In the genomic region with DNA sequence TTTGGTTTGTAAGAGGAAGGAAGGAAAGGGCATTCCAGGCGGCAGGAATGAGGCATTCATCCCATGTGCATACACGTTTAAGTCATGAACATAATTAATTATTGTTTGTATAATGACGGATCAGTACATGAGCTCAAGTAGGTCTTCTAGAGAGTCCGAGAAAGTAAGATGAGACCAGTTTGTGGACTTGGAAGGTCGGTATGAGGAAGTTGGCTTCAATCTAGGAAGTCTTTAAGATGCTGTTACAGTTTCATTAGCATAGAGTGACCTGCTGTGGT, we compare ENCODE assay signal across 10 cellular contexts. TPM values are rescaled to one million over a fixed set of nuclear protein-coding genes. Genes with fewer than 3 reads are reported as not detected.
DNase-seq lines count a peak whose midpoint lies in the region; ATAC-seq and TF ChIP-seq lines count a peak whose summit lies in the region.
"Had no signal": no experiment of that assay in that cellular context is flagged by ENCODE, and none has a peak within 500 bp of the region (broad histone marks: within the 10 kb centered on the region; RNA-seq: fewer than 3 reads in every experiment).

No MANE protein-coding gene starts in this region.

- H3K36me3 ChIP-seq in breast epithelium (no peaks in the 10 kb centered on the region), RWPE2 (ENCODE audit: low read depth) (peaks cover 18% of the 10 kb centered on the region), fibroblast of lung (ENCODE audit: control insufficient read depth, insufficient read depth, low read length) (no peaks in the 10 kb centered on the region), suprapubic skin (no peaks in the 10 kb centered on the region), neuronal stem cell (replicated peaks in 1 of 2; ENCODE audit: control insufficient read depth in 2 of 2, insufficient read depth in 2 of 2, low read length in 2 of 2) (peaks cover 0 to 35% of the 10 kb centered on the region in 2 donors)

- H3K23ac ChIP-seq in neuronal stem cell (ENCODE audit: low read depth, low read length, poor library complexity) = no peak overlapping the region

- H2AFZ ChIP-seq in fibroblast of lung (ENCODE audit: low read length) = no peak overlapping the region
- H2AFZ ChIP-seq in neuronal stem cell (ENCODE audit: low read length) = no peak overlapping the region

- H3K4me1 Mint-ChIP-seq in MCF 10A (ENCODE audit: insufficient read depth, unreplicated experiment) = peaks cover 22% of the 10 kb centered on the region

- TF ChIP-seq CTCF in MCF 10A (IDR thresholded peaks at IDR 0.05; ENCODE audit: unreplicated experiment) (no peak), breast epithelium (IDR thresholded peaks at IDR 0.05) (peak in 1 of 3 donors; percentile 28), RWPE2 (IDR thresholded peaks at IDR 0.05; ENCODE audit: poor library complexity, severe bottlenecking) (no peak), fibroblast of lung (conservative IDR thresholded peaks at IDR 0.05 in 1 of 2, IDR thresholded peaks at IDR 0.05 in 1 of 2; ENCODE audit: low read depth in 1 of 2, low read length in 2 of 2) (peak in 1 of 2 donors; percentile 13), suprapubic skin (IDR thresholded peaks at IDR 0.05) (no peak)

- no peak overlapping the region for H3K27ac Mint-ChIP-seq in MCF 10A (ENCODE audit: low read depth, unreplicated experiment)

- peak; percentile 11; the same call in 1 of the 3 replicates for ATAC-seq in RWPE2 (ENCODE audit: low read depth)
- ATAC-seq in GM21528 (IDR thresholded peaks at IDR 0.05; ENCODE audit: low FRiP score, unreplicated experiment) = no peak
- no peak for ATAC-seq in GM19463 (IDR thresholded peaks at IDR 0.05; ENCODE audit: unreplicated experiment)

- H2BK120ac ChIP-seq in neuronal stem cell (ENCODE audit: low read depth, low read length) = no peak overlapping the region

- H3K18ac ChIP-seq in neuronal stem cell (ENCODE audit: low read length) = no peak overlapping the region

- no peak overlapping the region for H3K14ac ChIP-seq in neuronal stem cell (ENCODE audit: low read length)

- H3K4ac ChIP-seq in neuronal stem cell (ENCODE audit: low read length) = no peak overlapping the region

- CTCF ChIA-PET in MCF 10A (lab: Yijun Ruan, JAX) = interaction anchor here (0.6 to 1.0 kb wide), 3 partner anchors 93 to 1171 kb away, joined by 3 to 4 read pairs (median 3); no protein-coding TSS in a partner anchor

- H3K27me3 ChIP-seq in breast epithelium (no peaks in the 10 kb centered on the region), RWPE2 (ENCODE audit: insufficient read depth, poor library complexity, severe bottlenecking) (no peaks in the 10 kb centered on the region), fibroblast of lung (ENCODE audit: control insufficient read depth, insufficient read depth, low read length) (no peaks in the 10 kb centered on the region), suprapubic skin (no peaks in the 10 kb centered on the region), neuronal stem cell (ENCODE audit: control insufficient read depth in 3 of 3, insufficient read depth in 3 of 3, low read depth in 1 of 3, low read length in 3 of 3) (no peaks in the 10 kb centered on the region)
- H3K27me3 ChIP-seq: SJSA1 had no signal

- intact Hi-C loops in MCF 10A (cut with micrococcal nuclease) (loop anchor here (5.0 kb wide), 1 partner anchor 130 kb away; no protein-coding TSS in a partner anchor), breast epithelium (cut with DNase I; ENCODE audit: low total_unique reads) (no loop called here)

- peaks cover 7% of the 10 kb centered on the region for H3K79me1 ChIP-seq in neuronal stem cell (ENCODE audit: low read depth, low read length)

- 25% methylated on average over 5 of the region's 5 CpGs for WGBS in suprapubic skin
- WGBS in neuronal stem cell (ENCODE audit: extremely low coverage in 2 of 2, insufficient read length in 2 of 2, insufficient replicate concordance in 1 of 2), 2 donors = no CpG with 5 or more reads among the region's 5 CpGs

- no peaks in the 10 kb centered on the region for H3K36me3 Mint-ChIP-seq in MCF 10A (ENCODE audit: insufficient read depth, unreplicated experiment)

- peaks cover 8% of the 10 kb centered on the region for H3K9me3 Mint-ChIP-seq in MCF 10A (ENCODE audit: unreplicated experiment)

- peaks cover 0 to 5% of the 10 kb centered on the region in 2 donors for H3K4me1 ChIP-seq in breast epithelium
- H3K4me1 ChIP-seq in RWPE2 (ENCODE audit: insufficient read depth, poor library complexity, severe bottlenecking) = peaks cover 17% of the 10 kb centered on the region
- no peaks in the 10 kb centered on the region for H3K4me1 ChIP-seq in fibroblast of lung (ENCODE audit: control insufficient read depth, extremely low read depth, insufficient read depth, low read length)
- H3K4me1 ChIP-seq in suprapubic skin = peaks cover 56% of the 10 kb centered on the region
- peaks cover 2 to 5% of the 10 kb centered on the region in 2 donors for H3K4me1 ChIP-seq in neuronal stem cell (ENCODE audit: control insufficient read depth in 2 of 2, insufficient read depth in 1 of 2, low read depth in 1 of 2, low read length in 2 of 2)

- H4K20me1 ChIP-seq in fibroblast of lung (ENCODE audit: control insufficient read depth, extremely low read depth, insufficient read depth, low read length) = no peaks in the 10 kb centered on the region

- H3K9me3 ChIP-seq in breast epithelium (no peaks in the 10 kb centered on the region), RWPE2 (ENCODE audit: severe bottlenecking) (no peaks in the 10 kb centered on the region), fibroblast of lung (ENCODE audit: control insufficient read depth, insufficient read depth, low read depth, low read length) (no peaks in the 10 kb centered on the region), suprapubic skin (no peaks in the 10 kb centered on the region), neuronal stem cell (replicated peaks in 1 of 2; ENCODE audit: control insufficient read depth in 2 of 2, insufficient read depth in 1 of 2, low read depth in 1 of 2, low read length in 2 of 2) (peaks cover 0 to 16% of the 10 kb centered on the region in 2 donors)
- H3K9me3 ChIP-seq: SJSA1 had no signal

- H3K27me3 Mint-ChIP-seq in MCF 10A (ENCODE audit: insufficient read depth, unreplicated experiment) = no peaks in the 10 kb centered on the region

- no peak overlapping the region for H2BK15ac ChIP-seq in neuronal stem cell (ENCODE audit: low read length)

- H3K27ac ChIP-seq in breast epithelium = peak overlapping the region in 1 of 2 donors; percentile 1
- H3K27ac ChIP-seq in RWPE2 (ENCODE audit: poor library complexity, severe bottlenecking) = peak overlapping the region; percentile 90
- H3K27ac ChIP-seq in fibroblast of lung (ENCODE audit: insufficient read depth, low read length) = no peak overlapping the region
- H3K27ac ChIP-seq in suprapubic skin = peak overlapping the region; percentile 29
- no peak overlapping the region for H3K27ac ChIP-seq in neuronal stem cell (replicated peaks; ENCODE audit: low read length)
- H3K27ac ChIP-seq: SJSA1 had no signal

- BruUV-seq in MCF 10A (replicated peaks; lab: Mats Ljungman, UMichigan) = no TSS peak

- POLR2A ChIA-PET in MCF 10A (lab: Yijun Ruan, JAX) = interaction anchor here (0.6 to 3.9 kb wide), 3 partner anchors 16 to 97 kb away, joined by 3 to 21 read pairs (median 8); no protein-coding TSS in a partner anchor

- TF ChIP-seq POLR2A in breast epithelium (IDR thresholded peaks at IDR 0.05) (no peak), suprapubic skin (IDR thresholded peaks at IDR 0.05) (no peak)

- H3K4me2 ChIP-seq in fibroblast of lung (ENCODE audit: extremely low read depth, insufficient read depth, low read length) = peak overlapping the region; percentile 6
- no peak overlapping the region for H3K4me2 ChIP-seq in neuronal stem cell (ENCODE audit: insufficient read depth, low read length, poor library complexity, severe bottlenecking)

- H3K9ac ChIP-seq in fibroblast of lung (ENCODE audit: insufficient read depth, low read length) = no peak overlapping the region
- no peak overlapping the region for H3K9ac ChIP-seq in neuronal stem cell (ENCODE audit: low read depth, low read length, poor library complexity)

- H4K91ac ChIP-seq in neuronal stem cell (ENCODE audit: low read depth, low read length, poor library complexity) = no peak overlapping the region

- H2BK5ac ChIP-seq in neuronal stem cell (ENCODE audit: low read length) = no peak overlapping the region

- no peak for DNase-seq in MCF 10A (ENCODE audit: unreplicated experiment)
- DNase-seq in breast epithelium (ENCODE audit: low spot score in 2 of 2) = no peak
- no peak for DNase-seq in RWPE2 (ENCODE audit: low spot score)
- peak in 1 of 2 donors; percentile 29 for DNase-seq in fibroblast of lung (ENCODE audit: low read depth in 2 of 2)
- no peak for DNase-seq in suprapubic skin (ENCODE audit: low spot score in 2 of 2)
- DNase-seq in neuronal stem cell (ENCODE audit: low spot score) = no peak
- DNase-seq: stimulated activated CD4-positive, alpha-beta T cell treated with anti-CD3 and anti-CD28 coated beads, Interleukin-15, amount 100 ng/mL, for 24 hours had no signal

- peak overlapping the region; percentile 95 for H3K4me3 Mint-ChIP-seq in MCF 10A (ENCODE audit: unreplicated experiment)

- H4K8ac ChIP-seq in neuronal stem cell (ENCODE audit: low read depth, low read length) = no peak overlapping the region

- H2AK5ac ChIP-seq in neuronal stem cell (ENCODE audit: low read depth, low read length) = no peak overlapping the region

- no peak for TF ChIP-seq EP300 in suprapubic skin (IDR thresholded peaks at IDR 0.05)

- peak overlapping the region in 1 of 3 donors; percentile 99 for H3K4me3 ChIP-seq in breast epithelium
- no peak overlapping the region for H3K4me3 ChIP-seq in RWPE2 (ENCODE audit: severe bottlenecking)
- peak overlapping the region in 2 of 4 experiments; percentile 89 to 91 for H3K4me3 ChIP-seq in fibroblast of lung (replicated peaks in 1 of 4; ENCODE audit: control extremely low read depth in 1 of 4, insufficient read depth in 1 of 4, low read depth in 3 of 4, low read length in 4 of 4)
- H3K4me3 ChIP-seq in suprapubic skin = no peak overlapping the region
- no peak overlapping the region for H3K4me3 ChIP-seq in neuronal stem cell (ENCODE audit: low read length in 2 of 2)
- H3K4me3 ChIP-seq: SJSA1 had no signal

- H2BK12ac ChIP-seq in neuronal stem cell (ENCODE audit: low read length) = no peak overlapping the region

- peaks cover 76% of the 10 kb centered on the region for H3K79me2 ChIP-seq in fibroblast of lung (ENCODE audit: control insufficient read depth, insufficient read depth, low read length)

RNA-seq across cellular contexts. Expression of a gene that starts 2.1 kb away (rescaled TPM):
- total RNA-seq in MCF 10A (2022) (18.3 and 19.7 TPM in 2 replicates), breast epithelium (10 to 100 TPM in 2 of 3 donors, 1 to 10 TPM in 1; 9.3 to 19.6 (median 13.4) TPM), fibroblast of lung (10.8 and 11.4 TPM in 2 replicates), suprapubic skin (10 to 100 TPM; 16.6 to 25.9 (median 24.1) TPM)
- 6.8 and 7.0 TPM in 2 replicates for polyA plus RNA-seq in fibroblast of lung
- polyA plus RNA-seq in fibroblast of lung (2012) = 9.5 and 10.4 TPM in 2 replicates
- polyA minus RNA-seq in fibroblast of lung (ENCODE audit: low replicate concordance) = 16.2 and 21.7 TPM in 2 replicates
- polyA plus RNA-seq in neuronal stem cell (2013, experiment 1 of 2) = 15.1 TPM
- polyA plus RNA-seq in neuronal stem cell (2013, experiment 2 of 2) = 15.3 TPM

RNA-seq across cellular contexts. Expression of a gene that starts 2.6 kb away (rescaled TPM):
- total RNA-seq in MCF 10A (2022) = 28.5 and 28.8 TPM in 2 replicates
- 10 to 100 TPM; 10.2 to 23.6 (median 19.0) TPM for total RNA-seq in breast epithelium
- total RNA-seq in fibroblast of lung = 9.5 and 10.1 TPM in 2 replicates
- 10.8 and 13.1 TPM in 2 replicates for polyA plus RNA-seq in fibroblast of lung
- polyA plus RNA-seq in fibroblast of lung (2012) = 7.3 and 10.7 TPM in 2 replicates
- 8.1 and 9.2 TPM in 2 replicates for polyA minus RNA-seq in fibroblast of lung (ENCODE audit: low replicate concordance)
- total RNA-seq in suprapubic skin = 10 to 100 TPM; 18.6 to 35.8 (median 20.5) TPM
- 10.0 TPM for polyA plus RNA-seq in neuronal stem cell (2013, experiment 1 of 2)
- 10.2 TPM for polyA plus RNA-seq in neuronal stem cell (2013, experiment 2 of 2)

Comparison
In these comparisons a context has a peak if more than half of its experiments do, and no peak if none do; other contexts are left out.
1. H3K27ac ChIP-seq: peak in RWPE2 (single experiment) and suprapubic skin (single experiment); none in fibroblast of lung (single experiment) and neuronal stem cell (single experiment).